19 cellular contexts compared by ENCODE assay signal in genomic region chr12:49542592-49543160, GRCh38.
"Had no signal": no experiment of that assay in that cellular context is flagged by ENCODE, and none has a peak within 500 bp of the region (broad histone marks: within the 10 kb centered on the region; RNA-seq: fewer than 3 reads in every experiment).

No MANE protein-coding gene starts in this region.

- H3K4me3 Mint-ChIP-seq: activated naive CD4-positive, alpha-beta T cell treated with anti-CD3 and anti-CD28 coated beads for 36 hours; activated T-cell treated with anti-CD3 and anti-CD28 coated beads, Interleukin-2, amount 50 U/mL, for 72 hours had no signal

- H3K27ac ChIP-seq: body of pancreas, gastroesophageal sphincter, prostate gland, transverse colon had no signal

- H3K36me3 Mint-ChIP-seq: naive B cell had no signal

- H3K27me3 ChIP-seq: body of pancreas had no signal

- H3K27ac Mint-ChIP-seq: activated naive CD4-positive, alpha-beta T cell treated with anti-CD3 and anti-CD28 coated beads for 36 hours; activated T-cell treated with anti-CD3 and anti-CD28 coated beads, Interleukin-2, amount 50 U/mL, for 72 hours had no signal

- H3K9me3 ChIP-seq: body of pancreas, gastroesophageal sphincter, prostate gland, transverse colon had no signal

- H3K36me3 ChIP-seq: gastroesophageal sphincter, prostate gland, transverse colon had no signal

- H3K4me3 ChIP-seq: body of pancreas, gastroesophageal sphincter, prostate gland, transverse colon had no signal

- H3K9me3 Mint-ChIP-seq: activated naive CD4-positive, alpha-beta T cell treated with anti-CD3 and anti-CD28 coated beads for 36 hours; activated T-cell treated with anti-CD3 and anti-CD28 coated beads, Interleukin-2, amount 50 U/mL, for 72 hours; naive B cell had no signal

- DNase-seq: activated CD4-positive, alpha-beta T cell treated with anti-CD3 and anti-CD28 coated beads, Interleukin-2, amount 50 U/mL, for 48 hours; activated CD4-positive, CD25-positive, alpha-beta regulatory T cell; activated CD8-positive, alpha-beta memory T cell treated with anti-CD3 and anti-CD28 coated beads, Interleukin-2, amount 50 U/mL, for 4 hours; activated naive CD4-positive, alpha-beta T cell treated with anti-CD3 and anti-CD28 coated beads for 36 hours; activated T-cell treated with anti-CD3 and anti-CD28 coated beads, Interleukin-2, amount 50 U/mL, for 72 hours; amniotic stem cell; body of pancreas; central memory CD4-positive, alpha-beta T cell; cortex of kidney; effector CD8-positive, alpha-beta T cell; kidney; stimulated activated CD4-positive, alpha-beta T cell treated with anti-CD3 and anti-CD28 coated beads, Interleukin-12 subunit alpha, Interleukin-12 subunit beta, amount 100 ng/mL, for 4 hours; stimulated activated naive CD4-positive, alpha-beta T cell; substantia nigra; T-helper 2 cell; transverse colon had no signal
